14 cellular contexts compared by ENCODE assay signal in the genomic region with DNA sequence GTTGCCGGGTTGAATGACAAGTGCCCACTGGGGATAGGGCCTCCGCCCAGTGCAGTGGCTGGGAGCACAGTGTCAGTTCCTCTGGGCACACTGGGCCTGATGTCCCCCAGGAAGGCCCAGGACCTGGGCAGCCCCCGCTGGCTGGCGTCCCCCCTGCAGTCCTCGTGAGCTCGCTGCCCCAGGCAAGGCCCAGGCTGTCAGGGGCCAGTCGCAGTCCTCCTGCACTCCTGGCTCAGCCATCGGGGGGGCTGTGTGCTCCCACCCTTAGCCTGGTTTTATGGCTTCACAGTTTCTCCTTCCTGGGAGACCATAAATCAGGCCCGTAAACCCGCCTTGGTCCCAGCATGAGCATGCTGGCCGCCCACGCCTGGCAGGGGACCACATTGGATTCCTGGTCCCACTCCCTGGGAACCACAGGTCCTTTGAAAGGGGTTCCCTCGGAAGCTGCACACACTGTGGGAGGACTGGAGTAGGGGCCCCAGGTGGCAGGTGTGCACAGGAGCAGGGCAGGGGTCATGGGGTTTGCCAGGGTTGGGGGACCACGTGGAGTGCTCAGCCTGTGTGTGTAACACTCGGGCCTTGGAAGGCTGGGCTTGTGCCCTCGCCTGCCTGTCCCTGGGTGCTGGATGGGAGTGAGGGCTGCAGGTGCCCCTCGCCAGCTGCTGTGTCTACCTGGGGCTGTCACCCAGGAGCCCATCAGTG.
A peak's percentile ranks its signal among the peaks of the same experiment; 100 is the strongest.
DNase-seq lines count a peak whose midpoint lies in the region; ATAC-seq and TF ChIP-seq lines count a peak whose summit lies in the region.
"Had no signal": no experiment of that assay in that cellular context is flagged by ENCODE, and none has a peak within 500 bp of the region (broad histone marks: within the 10 kb centered on the region; RNA-seq: fewer than 3 reads in every experiment).

No MANE protein-coding gene starts in this region.

- no peak for ATAC-seq in Right ventricle myocardium inferior
- no peak for ATAC-seq in left cardiac atrium
- no peak for ATAC-seq in body of pancreas
- ATAC-seq in upper lobe of right lung: no peak
- ATAC-seq in GM19467 (IDR thresholded peaks at IDR 0.05; ENCODE audit: unreplicated experiment): no peak
- ATAC-seq: stimulated activated naive B cell treated with anti-CD40 and anti-IgM and Interleukin-4, amounts not matched to agents 10 μg/mL and 1 μg/mL and 100 μg/mL, for 72 hours had no signal

- H3K4me1 ChIP-seq in body of pancreas (no peaks in the 10 kb centered on the region), upper lobe of right lung (no peaks in the 10 kb centered on the region)
- H3K4me1 ChIP-seq: BE2C had no signal

- intact Hi-C loops in Right ventricle myocardium inferior (cut with DNase I) (no loop called here), left cardiac atrium (cut with DNase I) (no loop called here), body of pancreas (cut with DNase I) (no loop called here), upper lobe of right lung (cut with DNase I) (no loop called here)

- no peak for TF ChIP-seq POLR2A in body of pancreas (IDR thresholded peaks at IDR 0.05)

- H3K36me3 ChIP-seq in body of pancreas (replicated peaks in 1 of 2; ENCODE audit: insufficient read depth in 1 of 2, low read depth in 2 of 2) (peaks cover 0 to 11% of the 10 kb centered on the region in 2 donors), upper lobe of right lung (no peaks in the 10 kb centered on the region)
- H3K36me3 ChIP-seq: BE2C had no signal

- no peak overlapping the region for H3K27ac ChIP-seq in body of pancreas
- H3K27ac ChIP-seq in upper lobe of right lung: no peak overlapping the region
- H3K27ac ChIP-seq: GM23248, SK-N-MC had no signal

- H3K4me3 ChIP-seq in body of pancreas: no peak overlapping the region
- no peak overlapping the region for H3K4me3 ChIP-seq in upper lobe of right lung
- H3K4me3 ChIP-seq: GM23248, SK-N-MC had no signal

- 92 to 100% methylated on average over 1 to 12 of the region's 17 CpGs for WGBS in body of pancreas, 2 donors

- DNase-seq in Right ventricle myocardium inferior (ENCODE audit: missing footprints): peak; percentile 48
- no peak for DNase-seq in left cardiac atrium
- peak in 3 of 4 donors; percentile 3 to 9 (median 6) for DNase-seq in body of pancreas
- peak; percentile 85 for DNase-seq in mesenteric fat pad (ENCODE audit: low spot score)
- peak; percentile 49 for DNase-seq in upper lobe of right lung
- DNase-seq in effector CD8-positive, alpha-beta T cell (lab: John Stamatoyannopoulos, UW): no peak
- no peak for DNase-seq in UCSD-AML1 (lab: John Stamatoyannopoulos, UW; ENCODE audit: unreplicated experiment)
- DNase-seq: BE2C; EL; GM23248; stimulated activated CD4-positive, alpha-beta T cell treated with anti-CD3 and anti-CD28 coated beads, Interleukin-4, amount 100 ng/mL, for 1 hour had no signal

- H3K27me3 ChIP-seq in body of pancreas (no peaks in the 10 kb centered on the region), upper lobe of right lung (no peaks in the 10 kb centered on the region)
- H3K27me3 ChIP-seq: BE2C had no signal

- TF ChIP-seq CTCF in body of pancreas (IDR thresholded peaks at IDR 0.05) (no peak), upper lobe of right lung (IDR thresholded peaks at IDR 0.05) (no peak)

- H3K9me3 ChIP-seq in body of pancreas (no peaks in the 10 kb centered on the region), upper lobe of right lung (no peaks in the 10 kb centered on the region)
- H3K9me3 ChIP-seq: BE2C had no signal

Comparison
In these comparisons a context has a peak if more than half of its experiments do, and no peak if none do; other contexts are left out.
1. DNase-seq: peak in Right ventricle myocardium inferior (single experiment), body of pancreas (3 of 4), mesenteric fat pad (single experiment) and upper lobe of right lung (single experiment); none in left cardiac atrium (single experiment), effector CD8-positive, alpha-beta T cell (single experiment) and UCSD-AML1 (single experiment).